Comparison of ENCODE assay signal across 9 cellular contexts in the genomic region with DNA sequence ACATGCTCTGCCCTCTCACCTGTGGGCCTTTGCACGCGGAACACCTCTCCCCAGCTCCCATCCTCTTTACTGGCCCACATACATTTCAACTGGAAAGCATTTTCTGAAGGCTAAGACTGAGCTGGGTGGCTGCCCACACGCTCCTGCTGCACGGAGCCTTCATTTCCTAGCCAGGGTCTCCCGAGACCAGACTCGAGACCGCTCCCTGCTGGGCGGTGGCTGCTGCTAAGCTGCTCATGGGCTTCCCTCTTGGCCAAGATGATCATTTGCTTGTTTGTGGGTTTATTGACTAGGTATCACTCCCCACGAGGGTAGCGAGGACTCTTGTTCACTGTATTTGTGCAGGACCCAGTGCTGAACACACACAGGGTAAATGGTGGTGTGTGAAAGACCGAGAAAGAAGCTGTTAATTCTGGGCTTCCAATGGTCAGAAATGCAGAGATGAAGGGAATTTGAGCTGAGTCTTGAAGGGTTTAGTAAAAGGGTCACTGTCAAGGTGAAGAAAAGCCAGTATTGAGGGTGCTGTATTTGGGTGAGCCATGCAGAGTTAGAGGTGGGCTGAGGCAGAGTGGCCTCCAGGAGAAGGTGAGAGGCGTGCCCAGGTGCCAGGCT. TPM values are rescaled to one million over a fixed set of nuclear protein-coding genes. Genes with fewer than 3 reads are reported as not detected.
A peak's percentile ranks its signal among the peaks of the same experiment; 100 is the strongest.
DNase-seq lines count a peak whose midpoint lies in the region; FAIRE-seq and TF ChIP-seq lines count a peak whose summit lies in the region.
"Had no signal": no experiment of that assay in that cellular context is flagged by ENCODE, and none has a peak within 500 bp of the region (broad histone marks: within the 10 kb centered on the region; RNA-seq: fewer than 3 reads in every experiment).

No MANE protein-coding gene starts in this region.

- H4K20me1 ChIP-seq in BLaER1 treated with 17β-estradiol and CSF1 and Interleukin-3, amounts not matched to agents 10 nM and 100 nM, result peaks cover 29 to 84% (median 34%) of the 10 kb centered on the region in 11 experiments; a peak in 21 of 22 replicates

- FAIRE-seq in GM19239 (lab: Jason Lieb, UNC), result peak; percentile 96
- no peak for FAIRE-seq in small intestine (lab: Jason Lieb, UNC)
- FAIRE-seq: endometrium had no signal

- in situ Hi-C loops in brain microvascular endothelial cell (cut with HindIII; ENCODE audit: low pct_ligation_motif_present, low sequenced_read_pairs), result no loop called here

- peak overlapping the region; percentile 82 to 100 (median 92) for H3K4me3 ChIP-seq in BLaER1 treated with 17β-estradiol and CSF1 and Interleukin-3, amounts not matched to agents 10 nM and 100 nM
- H3K4me3 ChIP-seq in brain microvascular endothelial cell (ENCODE audit: low read depth, low read length) (peak overlapping the region; percentile 96), small intestine (ENCODE audit: low read depth in 1 of 2, low read length in 2 of 2) (peak overlapping the region; percentile 71 to 94)

- peak overlapping the region; percentile 84 to 99 (median 92) for H3K9ac ChIP-seq in BLaER1 treated with 17β-estradiol and CSF1 and Interleukin-3, amounts not matched to agents 10 nM and 100 nM

- DNase-seq in GM19239 (ENCODE audit: insufficient read length, low spot score), result peak; percentile 95
- peak; percentile 65 for DNase-seq in LoVo (ENCODE audit: low spot score)
- peak; percentile 73 for DNase-seq in UCSD-AML1 (lab: John Stamatoyannopoulos, UW; ENCODE audit: unreplicated experiment)
- peak; percentile 75 for DNase-seq in brain microvascular endothelial cell
- peak; percentile 92 for DNase-seq in iPS-NIHi7 (ENCODE audit: extremely low spot score)
- DNase-seq in small intestine, result peak; percentile 81
- DNase-seq in mesenteric fat pad (ENCODE audit: low spot score), result no peak

- TF ChIP-seq CTCF in brain microvascular endothelial cell (IDR thresholded peaks at IDR 0.05; ENCODE audit: low read depth, low read length, missing control alignments), result peak; percentile 94

- 11 to 14% (median 12%) methylated on average over 12 of the region's 12 CpGs for WGBS in small intestine, 3 donors

- peaks cover 22 to 60% (median 38%) of the 10 kb centered on the region in 11 experiments for H3K36me3 ChIP-seq in BLaER1 treated with 17β-estradiol and CSF1 and Interleukin-3, amounts not matched to agents 10 nM and 100 nM
- H3K36me3 ChIP-seq in brain microvascular endothelial cell (replicated peaks), result peaks cover 11% of the 10 kb centered on the region
- peaks cover 4 to 10% of the 10 kb centered on the region in 2 donors for H3K36me3 ChIP-seq in small intestine (ENCODE audit: control insufficient read depth in 2 of 2, insufficient read depth in 2 of 2, low read length in 2 of 2)

- H3K27ac ChIP-seq in BLaER1 treated with 17β-estradiol and CSF1 and Interleukin-3, amounts not matched to agents 10 nM and 100 nM, result peak overlapping the region in 10 of 11 experiments; percentile 80 to 98 (median 92); a peak in 21 of 22 replicates
- H3K27ac ChIP-seq in brain microvascular endothelial cell (peak overlapping the region; percentile 95), small intestine (ENCODE audit: low read depth in 1 of 2, low read length in 1 of 2) (peak overlapping the region; percentile 35 to 87)

- peaks cover 65 to 82% (median 75%) of the 10 kb centered on the region in 10 experiments for H3K4me1 ChIP-seq in BLaER1 treated with 17β-estradiol and CSF1 and Interleukin-3, amounts not matched to agents 10 nM and 100 nM
- H3K4me1 ChIP-seq in small intestine (ENCODE audit: control insufficient read depth in 2 of 2, insufficient read depth in 1 of 2, low read depth in 1 of 2, low read length in 1 of 2), result peaks cover 0 to 5% of the 10 kb centered on the region in 2 donors

- peak overlapping the region; percentile 87 to 99 (median 91) for H3K4me2 ChIP-seq in BLaER1 treated with 17β-estradiol and CSF1 and Interleukin-3, amounts not matched to agents 10 nM and 100 nM

- H3K27me3 ChIP-seq in BLaER1 treated with 17β-estradiol and CSF1 and Interleukin-3, amounts not matched to agents 10 nM and 100 nM, result no peaks in the 10 kb centered on the region
- H3K27me3 ChIP-seq in brain microvascular endothelial cell (replicated peaks) (no peaks in the 10 kb centered on the region), small intestine (ENCODE audit: control insufficient read depth in 2 of 2, insufficient read depth in 2 of 2, low read length in 2 of 2) (no peaks in the 10 kb centered on the region)

- H3K9me3 ChIP-seq in BLaER1 treated with 17β-estradiol and CSF1 and Interleukin-3, amounts not matched to agents 10 nM and 100 nM (replicated peaks in 1 of 11), result no peaks in the 10 kb centered on the region
- no peaks in the 10 kb centered on the region for H3K9me3 ChIP-seq in small intestine (ENCODE audit: control insufficient read depth, low read depth)

RNA-seq across cellular contexts. Expression of a gene that starts 0.9 kb away (rescaled TPM):
- polyA plus RNA-seq in small intestine, result 10 to 100 TPM; 46.6 to 84.8 (median 60.6) TPM
- total RNA-seq in mesenteric fat pad, result 39.9 TPM

RNA-seq across cellular contexts. Expression of a gene that starts 1.1 kb away (rescaled TPM):
- polyA plus RNA-seq in small intestine, result 10 to 100 TPM; 28.3 to 35.4 (median 32.4) TPM
- total RNA-seq in mesenteric fat pad, result 28.6 TPM

RNA-seq across cellular contexts. Expression of a gene that starts 8.6 kb away (rescaled TPM):
- not detected for polyA plus RNA-seq in small intestine
- not detected for total RNA-seq in mesenteric fat pad

RNA-seq across cellular contexts. Expression of a gene that starts 46.1 kb away (rescaled TPM):
- 100 to 1,000 TPM; 197 to 255 (median 247) TPM for polyA plus RNA-seq in small intestine
- 96.7 TPM for total RNA-seq in mesenteric fat pad

RNA-seq across cellular contexts. Expression of a gene that starts 54.2 kb away (rescaled TPM):
- polyA plus RNA-seq in small intestine, result 10 to 100 TPM in 1 of 3 donors, 1 to 10 TPM in 2; 1.1 to 16.7 (median 2.2) TPM
- 0.22 TPM for total RNA-seq in mesenteric fat pad
